13 cellular contexts compared by ENCODE assay signal in the genomic region with DNA sequence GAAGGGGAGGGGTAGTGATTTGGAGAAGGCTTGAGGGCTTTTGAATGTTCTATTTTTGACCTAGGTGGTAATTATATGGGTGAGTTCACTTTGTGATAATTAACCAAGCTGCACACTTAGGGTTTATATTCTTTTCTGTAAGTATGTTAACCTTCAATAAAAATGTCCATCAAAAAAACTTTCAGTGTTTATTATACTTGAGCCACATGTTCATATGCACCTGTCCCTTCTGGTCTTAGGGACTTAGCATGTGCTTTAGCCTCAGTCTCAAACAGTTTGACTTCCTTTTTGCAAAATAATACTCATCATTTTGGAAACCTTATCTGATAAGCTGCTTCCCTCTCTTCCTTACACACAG. TPM values are rescaled to one million over a fixed set of nuclear protein-coding genes. Genes with fewer than 3 reads are reported as not detected.
DNase-seq lines count a peak whose midpoint lies in the region; ATAC-seq, FAIRE-seq and TF ChIP-seq lines count a peak whose summit lies in the region.
"Had no signal": no experiment of that assay in that cellular context is flagged by ENCODE, and none has a peak within 500 bp of the region (broad histone marks: within the 10 kb centered on the region; RNA-seq: fewer than 3 reads in every experiment).

No MANE protein-coding gene starts in this region.

- no peaks in the 10 kb centered on the region for H4K20me1 ChIP-seq in Loucy (ENCODE audit: insufficient read depth, low read length, poor library complexity, severe bottlenecking)

- H3K79me2 ChIP-seq in Loucy (ENCODE audit: insufficient read depth, low read length): peaks cover 57% of the 10 kb centered on the region

- H2AFZ ChIP-seq in Loucy (ENCODE audit: low read length): no peak overlapping the region

- H3K4me1 ChIP-seq in Caco-2 (peaks cover 11% of the 10 kb centered on the region; the same call in 1 of the 2 replicates), Loucy (ENCODE audit: insufficient read depth, low read length, poor library complexity, severe bottlenecking) (peaks cover 36% of the 10 kb centered on the region), skeletal muscle tissue (ENCODE audit: control insufficient read depth in 3 of 3, insufficient read depth in 3 of 3, low read length in 3 of 3) (peaks cover 28 to 35% (median 34%) of the 10 kb centered on the region in 3 donors)

- no TSS peak for BruUV-seq in Caco-2 (replicated peaks; lab: Mats Ljungman, UMichigan)

- no peaks in the 10 kb centered on the region for H3K36me3 Mint-ChIP-seq in Caco-2 (ENCODE audit: insufficient read depth, unreplicated experiment)

- H3K9me3 Mint-ChIP-seq in Caco-2 (ENCODE audit: unreplicated experiment): no peaks in the 10 kb centered on the region
- H3K9me3 Mint-ChIP-seq: IgD-negative memory B cell had no signal

- TF ChIP-seq CTCF in Caco-2 (IDR thresholded peaks at IDR 0.05; ENCODE audit: insufficient read depth in 1 of 2, low read depth in 1 of 2, low read length in 1 of 2, severe bottlenecking in 1 of 2, unreplicated experiment in 1 of 2): no peak
- no peak for TF ChIP-seq CTCF in Loucy (conservative IDR thresholded peaks at IDR 0.05; ENCODE audit: low read length)
- no peak for TF ChIP-seq CTCF in dorsolateral prefrontal cortex (IDR thresholded peaks at IDR 0.05 in 54 of 56, conservative IDR thresholded peaks at IDR 0.05 in 2 of 56; ENCODE audit: low read depth in 1 of 56, partially characterized antibody in 56 of 56)

- CTCF ChIA-PET in Caco-2 (lab: Charles Lee): interaction anchor here (1.2 to 1.9 kb wide), 3 partner anchors 29 to 80 kb away, joined by 3 to 28 read pairs (median 7); a partner anchor contains a TSS

- H3K4me3 Mint-ChIP-seq in Caco-2 (ENCODE audit: unreplicated experiment): no peak overlapping the region

- no peaks in the 10 kb centered on the region for H3K27me3 Mint-ChIP-seq in Caco-2 (ENCODE audit: insufficient read depth, unreplicated experiment)
- H3K27me3 Mint-ChIP-seq: CD4-positive, CD25-positive, alpha-beta regulatory T cell had no signal

- H3K36me3 ChIP-seq in Caco-2 (ENCODE audit: control insufficient read depth, insufficient read depth, low read length): no peaks in the 10 kb centered on the region
- 0 out of 2 replicates have a peak, but pooled peaks cover 2% of the 10 kb centered on the region for H3K36me3 ChIP-seq in Loucy (ENCODE audit: insufficient read depth, low read length)
- H3K36me3 ChIP-seq in skeletal muscle tissue (ENCODE audit: control insufficient read depth in 3 of 3, insufficient read depth in 3 of 3, low read length in 3 of 3): no peaks in the 10 kb centered on the region

- peak overlapping the region in 54 of 59 donors; percentile 1 to 85 (median 64) for H3K27ac ChIP-seq in dorsolateral prefrontal cortex
- H3K27ac ChIP-seq in skeletal muscle tissue (ENCODE audit: low read depth, low read length): peak overlapping the region; percentile 64
- H3K27ac ChIP-seq: epithelial cell of prostate had no signal

- H3K27me3 ChIP-seq in Caco-2 (replicated peaks; ENCODE audit: control insufficient read depth, insufficient read depth, low read length) (no peaks in the 10 kb centered on the region), Loucy (ENCODE audit: insufficient read depth, low read length, poor library complexity, severe bottlenecking) (no peaks in the 10 kb centered on the region), dorsolateral prefrontal cortex (no peaks in the 10 kb centered on the region), skeletal muscle tissue (ENCODE audit: control insufficient read depth in 3 of 3, insufficient read depth in 3 of 3, low read length in 3 of 3) (no peaks in the 10 kb centered on the region)

- ATAC-seq in GM18867 (IDR thresholded peaks at IDR 0.05; ENCODE audit: unreplicated experiment): no peak
- no peak for ATAC-seq in HG03442 (IDR thresholded peaks at IDR 0.05; ENCODE audit: unreplicated experiment)

- DNase-seq in Caco-2 (no peak), dorsolateral prefrontal cortex (no peak), NCI-H2029 (lab: John Stamatoyannopoulos, UW) (no peak), HTR-8/SVneo (ENCODE audit: insufficient read length, low spot score) (no peak)
- DNase-seq: CD4-positive, CD25-positive, alpha-beta regulatory T cell; GOT3 had no signal

- H3K9ac ChIP-seq in Loucy (ENCODE audit: low read depth, low read length, poor library complexity, severe bottlenecking): no peak overlapping the region
- H3K9ac ChIP-seq in skeletal muscle tissue (ENCODE audit: low read depth in 1 of 3, low read length in 3 of 3): no peak overlapping the region

- no peak for FAIRE-seq in HTR-8/SVneo (lab: Jason Lieb, UNC)
- FAIRE-seq: astrocyte had no signal

- POLR2A ChIA-PET in Caco-2 (lab: Charles Lee): no interaction called here

- H3K4me2 ChIP-seq in Loucy (ENCODE audit: low read depth, low read length, poor library complexity, severe bottlenecking): peak overlapping the region; percentile 44

- peak overlapping the region; percentile 10 for H3K27ac Mint-ChIP-seq in Caco-2 (ENCODE audit: unreplicated experiment)
- H3K27ac Mint-ChIP-seq: CD4-positive, CD25-positive, alpha-beta regulatory T cell had no signal

- no peaks in the 10 kb centered on the region for H3K9me3 ChIP-seq in Caco-2
- no peaks in the 10 kb centered on the region for H3K9me3 ChIP-seq in Loucy (ENCODE audit: insufficient read depth, low read depth, low read length)
- H3K9me3 ChIP-seq in skeletal muscle tissue (ENCODE audit: control insufficient read depth in 3 of 3, low read length in 3 of 3): no peaks in the 10 kb centered on the region

- intact Hi-C loops in Caco-2 (cut with micrococcal nuclease; ENCODE audit: unreplicated experiment): loop anchor here (1.0 kb wide), 4 partner anchors 28 to 422 kb away; no protein-coding TSS in a partner anchor
- intact Hi-C loops in dorsolateral prefrontal cortex (cut with DNase I): no loop called here

- H3K9me2 ChIP-seq in Loucy (replicated peaks; ENCODE audit: low read depth, low read length): no peaks in the 10 kb centered on the region

- peaks cover 17% of the 10 kb centered on the region for H3F3A ChIP-seq in Loucy (ENCODE audit: low read depth)

- peaks cover 21% of the 10 kb centered on the region for H3K4me1 Mint-ChIP-seq in Caco-2 (ENCODE audit: low read depth, unreplicated experiment)

- H3K4me3 ChIP-seq in Caco-2 (ENCODE audit: low read depth, low read length) (no peak overlapping the region), Loucy (ENCODE audit: low read length, poor library complexity, severe bottlenecking) (peak overlapping the region; percentile 23), dorsolateral prefrontal cortex (no peak overlapping the region), skeletal muscle tissue (ENCODE audit: low read length in 3 of 3) (no peak overlapping the region)

RNA-seq across cellular contexts. Expression of a gene that starts 28.4 kb away (rescaled TPM):
- total RNA-seq in Caco-2 (2022) (25.2 and 32.0 TPM in 2 replicates), dorsolateral prefrontal cortex (100 to 1,000 TPM in 47 of 120 experiments, 10 to 100 TPM in 73; 30.4 to 316 (median 86.1) TPM), skeletal muscle tissue (49.6 TPM)
